24 cellular contexts compared by ENCODE assay signal in the genomic region with DNA sequence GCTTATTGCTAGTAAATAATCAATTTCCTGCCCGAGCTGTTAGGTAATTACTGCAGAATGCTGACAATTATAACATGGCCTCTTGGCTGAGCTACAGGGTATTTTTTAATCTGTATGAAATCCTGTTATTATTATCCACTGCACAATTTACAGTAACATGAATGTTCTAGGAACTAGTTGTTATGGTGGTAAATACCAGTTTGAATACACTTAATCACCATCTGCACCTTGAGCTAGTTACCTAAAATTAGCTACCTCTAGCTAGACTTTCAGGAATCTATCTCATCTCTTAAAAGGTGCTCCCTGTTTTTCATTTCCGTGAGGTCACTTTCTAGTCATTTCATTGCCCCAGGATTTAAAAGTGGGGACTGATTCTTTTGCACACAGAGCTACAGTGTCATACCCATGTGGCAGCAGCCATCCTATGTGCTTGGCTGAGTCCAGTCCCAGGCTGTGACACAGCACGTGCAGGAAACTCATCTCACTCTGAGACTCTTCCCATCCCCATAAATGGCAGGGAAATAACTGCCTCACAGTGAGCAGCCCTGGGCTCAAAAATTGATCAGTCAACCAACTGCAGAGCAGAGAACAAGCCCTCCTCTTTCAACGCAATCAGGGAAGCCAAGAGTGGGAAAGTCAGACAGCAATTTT. TPM values are rescaled to one million over a fixed set of nuclear protein-coding genes. Genes with fewer than 3 reads are reported as not detected.
DNase-seq lines count a peak whose midpoint lies in the region; ATAC-seq and TF ChIP-seq lines count a peak whose summit lies in the region.
"Had no signal": no experiment of that assay in that cellular context is flagged by ENCODE, and none has a peak within 500 bp of the region (broad histone marks: within the 10 kb centered on the region; RNA-seq: fewer than 3 reads in every experiment).

No MANE protein-coding gene starts in this region.

- intact Hi-C loops in right cardiac atrium (cut with DNase I) = no loop called here

- H3K27ac ChIP-seq in endodermal cell (ENCODE audit: low read depth, low read length) = no peak overlapping the region
- H3K27ac ChIP-seq in right cardiac atrium (ENCODE audit: low read length) = no peak overlapping the region
- H3K27ac ChIP-seq in rectal smooth muscle tissue (ENCODE audit: low read depth, low read length) = peak overlapping the region; percentile 94
- H3K27ac ChIP-seq: SK-N-MC, upper lobe of left lung had no signal

- peaks cover 19% of the 10 kb centered on the region for H3K36me3 Mint-ChIP-seq in endodermal cell (ENCODE audit: low read depth)
- H3K36me3 Mint-ChIP-seq in natural killer cell treated with Interleukin-12 subunit alpha and Interleukin-12 subunit beta and Interleukin-15 and Interleukin-18, amount 100 ng/mL, for 72 hours = peaks cover 6% of the 10 kb centered on the region

- H3K4me1 Mint-ChIP-seq in endodermal cell = peaks cover 19% of the 10 kb centered on the region
- no peaks in the 10 kb centered on the region for H3K4me1 Mint-ChIP-seq in natural killer cell treated with Interleukin-12 subunit alpha and Interleukin-12 subunit beta and Interleukin-15 and Interleukin-18, amount 100 ng/mL, for 72 hours (ENCODE audit: low read depth in 2 of 2)

- 89 to 93% methylated on average over 3 to 4 of the region's 4 CpGs for WGBS in endodermal cell (ENCODE audit: insufficient coverage in 1 of 2, insufficient read length in 1 of 2), 2 experiments
- WGBS in right cardiac atrium = 68% methylated on average over 4 of the region's 4 CpGs

- H3K4me3 ChIP-seq in endodermal cell (ENCODE audit: low read length) = no peak overlapping the region
- H3K4me3 ChIP-seq in right cardiac atrium (ENCODE audit: low read length) = no peak overlapping the region
- H3K4me3 ChIP-seq in rectal smooth muscle tissue (ENCODE audit: low read length) = no peak overlapping the region
- H3K4me3 ChIP-seq: SK-N-MC, upper lobe of left lung had no signal

- H3K27ac Mint-ChIP-seq in endodermal cell = peak overlapping the region; percentile 38
- H3K27ac Mint-ChIP-seq in natural killer cell treated with Interleukin-12 subunit alpha and Interleukin-12 subunit beta and Interleukin-15 and Interleukin-18, amount 100 ng/mL, for 72 hours = peak overlapping the region in 1 of 2 donors; percentile 55
- H3K27ac Mint-ChIP-seq: activated CD4-positive, alpha-beta T cell treated with anti-CD3 and anti-CD28 coated beads, Interleukin-2, amount 10 ng/mL, durations not matched to agents 24 days and 14 days; activated naive CD4-positive, alpha-beta T cell treated with anti-CD3 and anti-CD28 coated beads, Interleukin-2, amount 50 U/mL, for 24 hours; CD8-positive, alpha-beta T cell; nephron; T-helper 1 cell treated with Interleukin-12 subunit alpha and Interleukin-12 subunit beta and Interleukin-4 antibody, amounts not matched to agents 30 μg/mL and 1 μg/mL, for 36 hours had no signal

- H3K9me3 ChIP-seq in endodermal cell (ENCODE audit: control insufficient read depth, low read length) (no peaks in the 10 kb centered on the region), right cardiac atrium (ENCODE audit: control insufficient read depth, low read length) (no peaks in the 10 kb centered on the region)
- H3K9me3 ChIP-seq: upper lobe of left lung had no signal

- no peak overlapping the region for H3K9ac ChIP-seq in endodermal cell (ENCODE audit: extremely low read depth, low read length, poor library complexity, severe bottlenecking)
- no peak overlapping the region for H3K9ac ChIP-seq in rectal smooth muscle tissue (ENCODE audit: low read length)

- H3K27me3 ChIP-seq in endodermal cell (ENCODE audit: control insufficient read depth, insufficient read depth, low read length, poor library complexity, severe bottlenecking) (no peaks in the 10 kb centered on the region), right cardiac atrium (ENCODE audit: control insufficient read depth, insufficient read depth) (no peaks in the 10 kb centered on the region), rectal smooth muscle tissue (ENCODE audit: control insufficient read depth, insufficient read depth, low read length) (no peaks in the 10 kb centered on the region)
- H3K27me3 ChIP-seq: upper lobe of left lung had no signal

- H3K27me3 Mint-ChIP-seq in endodermal cell (ENCODE audit: insufficient read depth) = no peaks in the 10 kb centered on the region
- H3K27me3 Mint-ChIP-seq in natural killer cell treated with Interleukin-12 subunit alpha and Interleukin-12 subunit beta and Interleukin-15 and Interleukin-18, amount 100 ng/mL, for 72 hours = no peaks in the 10 kb centered on the region
- H3K27me3 Mint-ChIP-seq: activated CD4-positive, alpha-beta T cell treated with anti-CD3 and anti-CD28 coated beads, Interleukin-2, amount 10 ng/mL, durations not matched to agents 24 days and 14 days; activated naive CD4-positive, alpha-beta T cell treated with anti-CD3 and anti-CD28 coated beads, Interleukin-2, amount 50 U/mL, for 24 hours had no signal

- ATAC-seq in right cardiac atrium = peak; percentile 76 to 86
- no peak for ATAC-seq in natural killer cell treated with Interleukin-12 subunit alpha and Interleukin-12 subunit beta and Interleukin-15 and Interleukin-18, amount 100 ng/mL, for 72 hours
- ATAC-seq: CD8-positive, alpha-beta T cell; left colon had no signal

- H3K9me3 Mint-ChIP-seq in endodermal cell = no peaks in the 10 kb centered on the region
- no peaks in the 10 kb centered on the region for H3K9me3 Mint-ChIP-seq in natural killer cell treated with Interleukin-12 subunit alpha and Interleukin-12 subunit beta and Interleukin-15 and Interleukin-18, amount 100 ng/mL, for 72 hours
- H3K9me3 Mint-ChIP-seq: activated CD4-positive, alpha-beta T cell treated with anti-CD3 and anti-CD28 coated beads, Interleukin-2, amount 10 ng/mL, durations not matched to agents 24 days and 14 days; activated naive CD4-positive, alpha-beta T cell treated with anti-CD3 and anti-CD28 coated beads, Interleukin-2, amount 50 U/mL, for 24 hours; CD8-positive, alpha-beta T cell; nephron; T-helper 1 cell treated with Interleukin-12 subunit alpha and Interleukin-12 subunit beta and Interleukin-4 antibody, amounts not matched to agents 30 μg/mL and 1 μg/mL, for 36 hours had no signal

- H3K4me3 Mint-ChIP-seq in endodermal cell = no peak overlapping the region
- H3K4me3 Mint-ChIP-seq in natural killer cell treated with Interleukin-12 subunit alpha and Interleukin-12 subunit beta and Interleukin-15 and Interleukin-18, amount 100 ng/mL, for 72 hours = no peak overlapping the region
- H3K4me3 Mint-ChIP-seq: activated CD4-positive, alpha-beta T cell treated with anti-CD3 and anti-CD28 coated beads, Interleukin-2, amount 10 ng/mL, durations not matched to agents 24 days and 14 days; activated naive CD4-positive, alpha-beta T cell treated with anti-CD3 and anti-CD28 coated beads, Interleukin-2, amount 50 U/mL, for 24 hours; CD8-positive, alpha-beta T cell; nephron; T-helper 1 cell treated with Interleukin-12 subunit alpha and Interleukin-12 subunit beta and Interleukin-4 antibody, amounts not matched to agents 30 μg/mL and 1 μg/mL, for 36 hours had no signal

- peak; percentile 1 for DNase-seq in NCI-H1436 (lab: John Stamatoyannopoulos, UW)
- DNase-seq in NCI-H1436 treated with DMSO at 0.1 percent for 48 hours (lab: John Stamatoyannopoulos, UW) = no peak
- no peak for DNase-seq in endodermal cell
- DNase-seq in right cardiac atrium = peak in 1 of 3 donors; percentile 40
- no peak for DNase-seq in natural killer cell treated with Interleukin-12 subunit alpha and Interleukin-12 subunit beta and Interleukin-15 and Interleukin-18, amount 100 ng/mL, for 72 hours (ENCODE audit: low spot score)
- no peak for DNase-seq in NCI-H524 treated with DMSO at 0.1 percent for 48 hours (lab: John Stamatoyannopoulos, UW)
- DNase-seq in AG20443 (ENCODE audit: low spot score) = no peak
- DNase-seq: 8988T; activated CD4-positive, alpha-beta T cell treated with anti-CD3 and anti-CD28 coated beads, Interleukin-2, amount 10 ng/mL, durations not matched to agents 24 days and 14 days; AML-193; anterior cingulate cortex; CD8-positive, alpha-beta T cell; central memory CD4-positive, alpha-beta T cell; DMS 273 treated with DMSO at 0.1 percent for 48 hours; head of caudate nucleus; left colon; NCI-H1105; NCI-H524; upper lobe of left lung had no signal

- H3K36me3 ChIP-seq in endodermal cell (ENCODE audit: control insufficient read depth, insufficient read depth, low read length) = peaks cover 25% of the 10 kb centered on the region
- peaks cover 3% of the 10 kb centered on the region for H3K36me3 ChIP-seq in rectal smooth muscle tissue (ENCODE audit: control insufficient read depth, insufficient read depth, low read length)

- TF ChIP-seq CTCF in endodermal cell (conservative IDR thresholded peaks at IDR 0.05) = no peak

- H3K4me1 ChIP-seq in endodermal cell (ENCODE audit: control insufficient read depth, insufficient read depth, low read length) (no peaks in the 10 kb centered on the region), right cardiac atrium (ENCODE audit: control insufficient read depth, insufficient read depth, low read length) (no peaks in the 10 kb centered on the region), rectal smooth muscle tissue (ENCODE audit: control insufficient read depth, insufficient read depth, low read length) (peaks cover 68% of the 10 kb centered on the region)
- H3K4me1 ChIP-seq: upper lobe of left lung had no signal

RNA-seq across cellular contexts. Expression of gene DCP1B, which starts 37.6 kb away (rescaled TPM):
- total RNA-seq in endodermal cell (10 to 100 TPM; 18.3 to 35.4 TPM), right cardiac atrium (1 to 10 TPM; 3.5 to 4.8 (median 3.6) TPM)
- polyA plus RNA-seq in endodermal cell (2013, experiment 1 of 2) = 26.9 TPM
- 25.0 TPM for polyA plus RNA-seq in endodermal cell (2013, experiment 2 of 2)
- 3.4 TPM for polyA plus RNA-seq in right cardiac atrium
- 10 to 100 TPM; 11.3 TPM for total RNA-seq in natural killer cell treated with Interleukin-12 subunit alpha and Interleukin-12 subunit beta and Interleukin-15 and Interleukin-18, amount 100 ng/mL, for 72 hours

RNA-seq across cellular contexts. Expression of gene CACNA2D4, which starts 48.2 kb away (rescaled TPM):
- 1 to 10 TPM; 4.3 to 5.7 TPM for total RNA-seq in endodermal cell
- 0.53 TPM for polyA plus RNA-seq in endodermal cell (2013, experiment 1 of 2)
- polyA plus RNA-seq in endodermal cell (2013, experiment 2 of 2) = 0.29 TPM
- 1 to 10 TPM; 1.0 to 3.0 (median 1.9) TPM for total RNA-seq in right cardiac atrium
- 1.2 TPM for polyA plus RNA-seq in right cardiac atrium
- 10 to 100 TPM in 1 of 2 donors, 1 to 10 TPM in 1; 4.5 to 12.1 TPM for total RNA-seq in natural killer cell treated with Interleukin-12 subunit alpha and Interleukin-12 subunit beta and Interleukin-15 and Interleukin-18, amount 100 ng/mL, for 72 hours

Comparison
In these comparisons a context has a peak if more than half of its experiments do, and no peak if none do; other contexts are left out.
1. ATAC-seq: peak in right cardiac atrium (2 of 2); none in natural killer cell treated with Interleukin-12 subunit alpha and Interleukin-12 subunit beta and Interleukin-15 and Interleukin-18, amount 100 ng/mL, for 72 hours (0 of 2).